19 cellular contexts compared by ENCODE assay signal in the genomic region with DNA sequence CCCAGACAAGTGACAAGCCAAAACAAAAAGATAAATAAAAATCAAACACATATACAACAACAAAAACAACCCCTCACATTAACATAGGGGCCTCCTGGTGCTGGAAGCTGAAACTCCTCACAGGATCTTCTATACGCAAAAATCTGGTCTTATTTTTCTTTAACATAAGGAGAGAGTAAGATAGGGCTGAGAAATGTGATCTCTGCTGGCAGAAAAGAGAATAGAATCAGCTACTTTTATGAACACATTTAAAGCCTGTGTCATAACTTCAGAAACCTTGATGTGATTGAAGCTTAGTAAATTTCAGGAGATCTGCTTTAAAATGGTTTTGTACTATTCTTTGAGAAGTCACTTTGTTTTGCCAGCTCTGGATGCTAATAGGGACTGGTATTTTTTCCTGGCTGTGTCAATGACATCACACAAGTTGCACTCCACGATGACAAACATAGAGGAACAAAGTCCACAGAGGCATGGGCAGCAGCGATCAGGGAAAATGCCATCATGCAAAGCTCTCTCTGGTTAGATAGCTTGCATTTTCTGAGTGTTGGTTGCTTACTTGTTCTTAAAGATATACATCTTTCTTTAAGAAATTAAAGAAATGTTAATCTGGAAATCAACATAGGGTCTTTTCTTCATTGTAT.
DNase-seq lines count a peak whose midpoint lies in the region; ATAC-seq and FAIRE-seq lines count a peak whose summit lies in the region.
"Had no signal": no experiment of that assay in that cellular context is flagged by ENCODE, and none has a peak within 500 bp of the region (broad histone marks: within the 10 kb centered on the region; RNA-seq: fewer than 3 reads in every experiment).

No MANE protein-coding gene starts in this region.

- FAIRE-seq in small intestine (lab: Jason Lieb, UNC) = no peak

- DNase-seq in HT-29 (ENCODE audit: low spot score) = peak; percentile 52
- DNase-seq in NCI-H526 (lab: John Stamatoyannopoulos, UW) = peak; percentile 25 to 65
- DNase-seq in kidney tubule cell (ENCODE audit: low spot score) = peak; percentile 18
- DNase-seq in small intestine = peak; percentile 76
- DNase-seq in head of caudate nucleus = no peak
- DNase-seq in activated T-cell treated with anti-CD3 and anti-CD28 coated beads, Interleukin-2, amount 50 U/mL, for 24 hours = no peak
- DNase-seq: activated CD4-positive, alpha-beta memory T cell treated with anti-CD3 and anti-CD28 coated beads for 36 hours; activated naive CD8-positive, alpha-beta T cell treated with anti-CD3 and anti-CD28 coated beads, Interleukin-2, amount 50 U/mL, for 24 hours; central memory CD4-positive, alpha-beta T cell; effector memory CD4-positive, alpha-beta T cell; hippocampal formation; NCI-H1694 treated with DMSO at 0.1 percent for 48 hours; NCI-H748 treated with DMSO at 0.1 percent for 48 hours; RPMI8226; stimulated activated naive B cell treated with anti-CD40 and anti-IgM and Interleukin-4, amounts not matched to agents 10 μg/mL and 1 μg/mL and 100 μg/mL, for 72 hours; SW 1271 had no signal

- no peak overlapping the region for H3K27ac ChIP-seq in small intestine (ENCODE audit: low read depth in 1 of 2, low read length in 1 of 2)
- H3K27ac ChIP-seq: BLaER1, tibial nerve had no signal

- peaks cover 4% of the 10 kb centered on the region for H3K4me1 Mint-ChIP-seq in activated T-cell treated with anti-CD3 and anti-CD28 coated beads, Interleukin-2, amount 50 U/mL, for 24 hours (ENCODE audit: low read depth)
- H3K4me1 Mint-ChIP-seq: activated naive CD8-positive, alpha-beta T cell treated with anti-CD3 and anti-CD28 coated beads, Interleukin-2, amount 50 U/mL, for 24 hours had no signal

- H3K9me3 ChIP-seq in small intestine (ENCODE audit: control insufficient read depth, low read depth) = no peaks in the 10 kb centered on the region
- H3K9me3 ChIP-seq: BLaER1, tibial nerve had no signal

- no peaks in the 10 kb centered on the region for H3K9me3 Mint-ChIP-seq in activated T-cell treated with anti-CD3 and anti-CD28 coated beads, Interleukin-2, amount 50 U/mL, for 24 hours
- H3K9me3 Mint-ChIP-seq: activated CD4-positive, alpha-beta memory T cell treated with anti-CD3 and anti-CD28 coated beads for 36 hours; activated naive CD8-positive, alpha-beta T cell treated with anti-CD3 and anti-CD28 coated beads, Interleukin-2, amount 50 U/mL, for 24 hours; stimulated activated naive B cell treated with anti-CD40 and anti-IgM and Interleukin-4, amounts not matched to agents 10 μg/mL and 1 μg/mL and 100 μg/mL, for 72 hours had no signal

- intact Hi-C loops in head of caudate nucleus (cut with DNase I) = loop anchor here (10.0 kb wide), 2 partner anchors 254 to 466 kb away; a partner anchor contains a TSS

- H3K4me1 ChIP-seq in small intestine (ENCODE audit: control insufficient read depth in 2 of 2, insufficient read depth in 1 of 2, low read depth in 1 of 2, low read length in 1 of 2) = no peaks in the 10 kb centered on the region
- H3K4me1 ChIP-seq: BLaER1, tibial nerve had no signal

- WGBS in small intestine, 3 donors = 11 to 25% (median 24%) methylated on average over 3 of the region's 3 CpGs

- H3K27me3 Mint-ChIP-seq in activated T-cell treated with anti-CD3 and anti-CD28 coated beads, Interleukin-2, amount 50 U/mL, for 24 hours = peaks cover 61% of the 10 kb centered on the region

- H3K36me3 ChIP-seq in small intestine (ENCODE audit: control insufficient read depth in 2 of 2, insufficient read depth in 2 of 2, low read length in 2 of 2) = no peaks in the 10 kb centered on the region
- H3K36me3 ChIP-seq: BLaER1, tibial nerve had no signal

- no peak overlapping the region for H3K4me3 Mint-ChIP-seq in activated T-cell treated with anti-CD3 and anti-CD28 coated beads, Interleukin-2, amount 50 U/mL, for 24 hours
- H3K4me3 Mint-ChIP-seq: activated CD4-positive, alpha-beta memory T cell treated with anti-CD3 and anti-CD28 coated beads for 36 hours; activated naive CD8-positive, alpha-beta T cell treated with anti-CD3 and anti-CD28 coated beads, Interleukin-2, amount 50 U/mL, for 24 hours; stimulated activated naive B cell treated with anti-CD40 and anti-IgM and Interleukin-4, amounts not matched to agents 10 μg/mL and 1 μg/mL and 100 μg/mL, for 72 hours had no signal

- H3K36me3 Mint-ChIP-seq in activated T-cell treated with anti-CD3 and anti-CD28 coated beads, Interleukin-2, amount 50 U/mL, for 24 hours (ENCODE audit: low read depth) = no peaks in the 10 kb centered on the region
- H3K36me3 Mint-ChIP-seq: activated CD4-positive, alpha-beta memory T cell treated with anti-CD3 and anti-CD28 coated beads for 36 hours; stimulated activated naive B cell treated with anti-CD40 and anti-IgM and Interleukin-4, amounts not matched to agents 10 μg/mL and 1 μg/mL and 100 μg/mL, for 72 hours had no signal

- H3K4me3 ChIP-seq in small intestine (ENCODE audit: low read depth in 1 of 2, low read length in 2 of 2) = no peak overlapping the region
- H3K4me3 ChIP-seq: BLaER1, tibial nerve had no signal

- H3K27me3 ChIP-seq in small intestine (ENCODE audit: control insufficient read depth in 2 of 2, insufficient read depth in 2 of 2, low read length in 2 of 2) = peaks cover 0 to 7% of the 10 kb centered on the region in 2 donors
- H3K27me3 ChIP-seq: BLaER1 had no signal

- ATAC-seq in GM21390 (IDR thresholded peaks at IDR 0.05; ENCODE audit: unreplicated experiment) = no peak
- ATAC-seq: activated naive CD8-positive, alpha-beta T cell treated with anti-CD3 and anti-CD28 coated beads, Interleukin-2, amount 50 U/mL, for 24 hours; stimulated activated naive B cell treated with anti-CD40 and anti-IgM and Interleukin-4, amounts not matched to agents 10 μg/mL and 1 μg/mL and 100 μg/mL, for 72 hours had no signal

- no peak overlapping the region for H3K27ac Mint-ChIP-seq in activated T-cell treated with anti-CD3 and anti-CD28 coated beads, Interleukin-2, amount 50 U/mL, for 24 hours
- H3K27ac Mint-ChIP-seq: activated CD4-positive, alpha-beta memory T cell treated with anti-CD3 and anti-CD28 coated beads for 36 hours; activated naive CD8-positive, alpha-beta T cell treated with anti-CD3 and anti-CD28 coated beads, Interleukin-2, amount 50 U/mL, for 24 hours; stimulated activated naive B cell treated with anti-CD40 and anti-IgM and Interleukin-4, amounts not matched to agents 10 μg/mL and 1 μg/mL and 100 μg/mL, for 72 hours had no signal

Comparison
In these comparisons a context has a peak if more than half of its experiments do, and no peak if none do; other contexts are left out.
1. DNase-seq: peak in HT-29 (single experiment), NCI-H526 (2 of 2), kidney tubule cell (single experiment) and small intestine (single experiment); none in head of caudate nucleus (0 of 42) and activated T-cell treated with anti-CD3 and anti-CD28 coated beads, Interleukin-2, amount 50 U/mL, for 24 hours (single experiment).